ENCODE assay signal across 8 cellular contexts in the genomic region with DNA sequence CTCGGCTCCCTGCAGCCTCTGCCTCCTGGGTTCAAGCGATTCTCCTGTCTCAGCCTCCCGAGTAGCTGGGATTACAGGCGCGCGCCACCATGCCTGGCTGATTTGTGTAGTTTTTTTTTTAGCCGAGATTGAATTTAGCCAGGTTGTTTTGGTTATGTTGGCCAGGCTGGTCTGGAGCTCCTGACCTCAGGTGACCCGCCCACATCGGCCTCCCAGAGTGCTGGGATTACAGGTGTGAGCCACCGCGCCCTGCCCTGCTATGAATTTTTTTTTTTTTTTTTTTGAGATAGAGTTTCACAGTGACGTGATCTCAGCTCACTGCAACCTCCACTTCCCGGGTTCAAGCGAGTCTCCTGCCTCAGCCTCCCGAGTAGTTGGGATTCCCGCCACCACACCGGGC. TPM values are rescaled to one million over a fixed set of nuclear protein-coding genes. Genes with fewer than 3 reads are reported as not detected.
A peak's percentile ranks its signal among the peaks of the same experiment; 100 is the strongest.
DNase-seq lines count a peak whose midpoint lies in the region; ATAC-seq, FAIRE-seq and TF ChIP-seq lines count a peak whose summit lies in the region.
"Not testable (repeated sequence)": the region's sequence is repeated elsewhere in the genome, so short reads cannot be mapped to it uniquely, and the experiment has no call there.

No MANE protein-coding gene starts in this region.

- H2AFZ ChIP-seq in HepG2 (ENCODE audit: low read length); trophoblast cell (ENCODE audit: insufficient read depth, low read length, poor library complexity): not testable (repeated sequence)

- H2BK5ac ChIP-seq in trophoblast cell (ENCODE audit: low read depth, low read length, poor library complexity), result not testable (repeated sequence)

- FAIRE-seq in HepG2 (lab: Jason Lieb, UNC), result not testable (repeated sequence)

- DNase-seq in DMS53 (lab: John Stamatoyannopoulos, UW), result peak; percentile 33
- not testable (repeated sequence) for DNase-seq in astrocyte of the cerebellum (ENCODE audit: low read depth); esophagus squamous epithelium (lab: John Stamatoyannopoulos, UW); HepG2 (ENCODE audit: low spot score); uterus
- peak; percentile 91 to 92 for DNase-seq in trophoblast cell

- not testable (repeated sequence) for H2AK5ac ChIP-seq in trophoblast cell (ENCODE audit: low read length)

- H4K20me1 ChIP-seq in HepG2 (ENCODE audit: insufficient read depth, low read length), result peaks cover 14% of the 10 kb centered on the region

- not testable (repeated sequence) for BruUV-seq in HepG2 (replicated peaks; lab: Mats Ljungman, UMichigan)

- H4K8ac ChIP-seq in trophoblast cell (ENCODE audit: low read depth, low read length), result not testable (repeated sequence)

- in situ Hi-C loops in astrocyte of the cerebellum (cut with HindIII; ENCODE audit: low sequenced_read_pairs); HepG2 (cut with HindIII; ENCODE audit: extremely low pct_ligation_motif_present, low pct_unique_long_range_greater_than_20kb): not testable (repeated sequence)

- H3K4me1 ChIP-seq in esophagus squamous epithelium (peaks cover 11 to 42% (median 13%) of the 10 kb centered on the region in 3 donors), HepG2 (ENCODE audit: insufficient read depth, low read length) (peaks cover 36% of the 10 kb centered on the region)
- H3K4me1 ChIP-seq in trophoblast cell (ENCODE audit: control insufficient read depth in 1 of 2, insufficient read depth in 2 of 2, low read length in 2 of 2); uterus: not testable (repeated sequence)

- not testable (repeated sequence) for TF ChIP-seq POLR2A in esophagus squamous epithelium (IDR thresholded peaks at IDR 0.05); HepG2 (IDR thresholded peaks at IDR 0.05; ENCODE audit: insufficient read depth in 1 of 2, low read depth in 2 of 2, low read length in 2 of 2); uterus (IDR thresholded peaks at IDR 0.05)

- H4K91ac ChIP-seq in trophoblast cell (ENCODE audit: low read depth, low read length), result not testable (repeated sequence)

- TF ChIP-seq CTCF in VCaP (conservative IDR thresholded peaks at IDR 0.05); astrocyte of the cerebellum (IDR thresholded peaks at IDR 0.05; ENCODE audit: low read depth, low read length, missing control alignments); esophagus squamous epithelium (IDR thresholded peaks at IDR 0.05); HepG2 (CRISPR knock-in tag; IDR thresholded peaks at IDR 0.05); uterus (IDR thresholded peaks at IDR 0.05): not testable (repeated sequence)

- not testable (repeated sequence) for H2BK12ac ChIP-seq in trophoblast cell (ENCODE audit: low read length)

- not testable (repeated sequence) for H3K9me3 ChIP-seq in KOPT-K1 (ENCODE audit: insufficient read depth, low read length, poor library complexity, severe bottlenecking); esophagus squamous epithelium; HepG2 (ENCODE audit: low read length); trophoblast cell (ENCODE audit: insufficient read depth, low read depth, low read length); uterus

- 81 to 83% methylated on average over 14 to 16 of the region's 17 CpGs for WGBS in esophagus squamous epithelium, 2 donors
- WGBS in HepG2 (ENCODE audit: low lambda C conversion rate), result 69% methylated on average over 17 of the region's 17 CpGs
- no CpG with 5 or more reads among the region's 17 CpGs for WGBS in trophoblast cell (ENCODE audit: extremely low coverage, insufficient coverage, insufficient read length)

- H2BK120ac ChIP-seq in trophoblast cell (ENCODE audit: insufficient read depth, low read length, poor library complexity), result not testable (repeated sequence)

- H3K4me3 ChIP-seq in astrocyte of the cerebellum (ENCODE audit: low read depth, low read length) (peak overlapping the region; percentile 98), esophagus squamous epithelium (peak overlapping the region; percentile 74 to 97 (median 84)), HepG2 (replicated peaks in 1 of 3; ENCODE audit: insufficient read depth in 1 of 3, low read depth in 2 of 3, low read length in 3 of 3) (peak overlapping the region; percentile 94 to 97 (median 96)), trophoblast cell (ENCODE audit: low read depth, low read length) (peak overlapping the region; percentile 50), uterus (peak overlapping the region in 1 of 2 donors; percentile 93)

- H3K4me2 ChIP-seq in HepG2 (ENCODE audit: low read depth, low read length) (peak overlapping the region; percentile 98), trophoblast cell (ENCODE audit: low read length) (peak overlapping the region; percentile 88)

- H3K23ac ChIP-seq in trophoblast cell (ENCODE audit: low read length), result not testable (repeated sequence)

- TF ChIP-seq RAD21 in HepG2 (CRISPR knock-in tag; IDR thresholded peaks at IDR 0.05), result not testable (repeated sequence)

- H3K79me2 ChIP-seq in HepG2 (ENCODE audit: insufficient read depth, low read length), result peaks cover 57% of the 10 kb centered on the region
- not testable (repeated sequence) for H3K79me2 ChIP-seq in trophoblast cell (ENCODE audit: control insufficient read depth, insufficient read depth, low read length, poor library complexity)

- not testable (repeated sequence) for H3K18ac ChIP-seq in trophoblast cell (ENCODE audit: low read length)

- not testable (repeated sequence) for TF ChIP-seq EP300 in HepG2 (IDR thresholded peaks at IDR 0.05; ENCODE audit: low read depth in 2 of 2, low read length in 2 of 2); HepG2 (CRISPR knock-in tag; IDR thresholded peaks at IDR 0.05; ENCODE audit: borderline replicate concordance)

- not testable (repeated sequence) for H3K14ac ChIP-seq in trophoblast cell (ENCODE audit: low read length)

- POLR2A ChIA-PET in HepG2 (lab: Yijun Ruan, JAX), result interaction anchor here (1.0 to 1.5 kb wide), 3 partner anchors 57 to 1146 kb away, joined by 3 to 4 read pairs (median 3); a partner anchor contains a TSS

- H3K27ac ChIP-seq in KOPT-K1 (ENCODE audit: low read depth, low read length, poor library complexity, severe bottlenecking) (peak overlapping the region; percentile 93), VCaP (peak overlapping the region; percentile 93), esophagus squamous epithelium (peak overlapping the region; percentile 97 to 100 (median 100)), HepG2 (ENCODE audit: extremely low read length, insufficient read depth, low read length) (peak overlapping the region; percentile 98), uterus (peak overlapping the region; percentile 98 to 99)
- H3K27ac ChIP-seq in trophoblast cell (ENCODE audit: low read depth, low read length), result not testable (repeated sequence)

- not testable (repeated sequence) for ATAC-seq in HepG2

- not testable (repeated sequence) for H3K27me3 ChIP-seq in esophagus squamous epithelium; HepG2 (ENCODE audit: control insufficient read depth in 1 of 2, insufficient read depth in 2 of 2, low read length in 2 of 2); trophoblast cell (ENCODE audit: insufficient read depth, low read length); uterus

- H3K36me3 ChIP-seq in KOPT-K1 (ENCODE audit: insufficient read depth, low read length) (peaks cover 48% of the 10 kb centered on the region), esophagus squamous epithelium (peaks cover 0 to 33% (median 0%) of the 10 kb centered on the region in 3 donors), HepG2 (replicated peaks in 1 of 2; ENCODE audit: control insufficient read depth in 1 of 2, insufficient read depth in 2 of 2, low read length in 2 of 2) (peaks cover 3 to 20% of the 10 kb centered on the region in 2 experiments; a peak in 2 of 5 replicates), trophoblast cell (ENCODE audit: control insufficient read depth in 1 of 2, insufficient read depth in 2 of 2, low read length in 2 of 2) (peaks cover 12 to 17% of the 10 kb centered on the region in 2 experiments)
- H3K36me3 ChIP-seq in uterus, result not testable (repeated sequence)

- H4K12ac ChIP-seq in trophoblast cell (ENCODE audit: low read depth, low read length), result not testable (repeated sequence)

- intact Hi-C loops in esophagus squamous epithelium (cut with DNase I); uterus (cut with DNase I; ENCODE audit: low total_unique reads): not testable (repeated sequence)
- intact Hi-C loops in HepG2 (cut with micrococcal nuclease; ENCODE audit: unreplicated experiment), result loop anchor here (10.0 kb wide), 1 partner anchor 462 kb away; a partner anchor contains a TSS

- H3K9ac ChIP-seq in HepG2 (ENCODE audit: insufficient read depth, low read depth, low read length), result peak overlapping the region; percentile 99
- not testable (repeated sequence) for H3K9ac ChIP-seq in trophoblast cell (ENCODE audit: low read length)

- CTCF ChIA-PET in HepG2 (lab: Yijun Ruan, JAX; ENCODE audit: low intra/inter-chr PET ratio, low total read pairs), result not testable (repeated sequence)

- peaks cover 16% of the 10 kb centered on the region for H3K79me1 ChIP-seq in trophoblast cell (ENCODE audit: low read length)

- H3K4ac ChIP-seq in trophoblast cell (ENCODE audit: low read depth, low read length), result peak overlapping the region; percentile 47

RNA-seq across cellular contexts. Expression of a gene that starts 1.4 kb away (rescaled TPM):
- total RNA-seq in esophagus squamous epithelium (10 to 100 TPM in 1 of 4 donors, 1 to 10 TPM in 3; 3.8 to 13.8 (median 7.5) TPM), HepG2 (2016; rRNA removed; fragmentation: Illumina TruSeq; extraction: Trizol) (18.0 and 24.3 TPM in 2 replicates), uterus (10 to 100 TPM in 1 of 4 donors, 1 to 10 TPM in 2, under 1 TPM in 1; 0.59 to 17.9 (median 7.5) TPM)
- 19.9 and 22.9 TPM in 2 replicates for total RNA-seq in HepG2 (2016; cell fraction: cytosol; rRNA removed; fragmentation: Illumina TruSeq; extraction: Trizol; ENCODE audit: low read depth)
- 18.3 and 24.2 TPM in 2 replicates for total RNA-seq in HepG2 (2016; cell fraction: insoluble cytoplasmic fraction; rRNA removed; fragmentation: Illumina TruSeq; extraction: Trizol)
- 17.1 and 20.3 TPM in 2 replicates for total RNA-seq in HepG2 (2016; cell fraction: membrane; rRNA removed; fragmentation: Illumina TruSeq; extraction: Trizol)
- 15.3 and 17.7 TPM in 2 replicates for total RNA-seq in HepG2 (2016; cell fraction: nucleus; rRNA removed; fragmentation: Illumina TruSeq; extraction: Trizol)
- 3.8 and 6.0 TPM in 2 replicates for polyA plus RNA-seq in HepG2 (2011; rRNA removed)
- polyA plus RNA-seq in HepG2 (2011; cell fraction: cytosol; rRNA removed), result 2.2 and 3.0 TPM in 2 replicates
- polyA plus RNA-seq in HepG2 (2011; cell fraction: nucleus; rRNA removed), result 3.0 and 3.2 TPM in 2 replicates
- 4.3 and 7.4 TPM in 2 replicates for polyA plus RNA-seq in HepG2 (2012)
- polyA plus RNA-seq in HepG2 (2016; cell fraction: cytosol; fragmentation: Illumina TruSeq; extraction: Trizol; ENCODE audit: low read depth), result 0.82 and 1.1 TPM in 2 replicates
- 20.7 and 22.2 TPM in 2 replicates for polyA plus RNA-seq in HepG2 (2016; cell fraction: insoluble cytoplasmic fraction; fragmentation: Illumina TruSeq; extraction: Trizol; ENCODE audit: low read depth)
- polyA plus RNA-seq in HepG2 (2016; cell fraction: membrane; fragmentation: Illumina TruSeq; extraction: Trizol; ENCODE audit: low read depth), result 2.2 and 3.2 TPM in 2 replicates
- polyA plus RNA-seq in HepG2 (2016; cell fraction: nucleus; fragmentation: Illumina TruSeq; extraction: Trizol; ENCODE audit: insufficient read depth, low read depth), result 18.2 and 18.3 TPM in 2 replicates
- polyA minus RNA-seq in HepG2 (2011; rRNA and poly(A)+ RNA removed; ENCODE audit: low replicate concordance), result 3.3 and 5.4 TPM in 2 replicates
- polyA minus RNA-seq in HepG2 (2011; cell fraction: cytosol; rRNA and poly(A)+ RNA removed), result 4.7 and 4.8 TPM in 2 replicates
- polyA minus RNA-seq in HepG2 (2011; cell fraction: nucleus; rRNA and poly(A)+ RNA removed), result 8.1 and 8.8 TPM in 2 replicates
- polyA plus RNA-seq in trophoblast cell (2013), result 31.5 and 32.8 TPM in 2 replicates

RNA-seq across cellular contexts. Expression of a gene that starts 2.4 kb away (rescaled TPM):
- total RNA-seq in esophagus squamous epithelium (10 to 100 TPM; 45.1 to 78.5 (median 67.3) TPM), HepG2 (2016; rRNA removed; fragmentation: Illumina TruSeq; extraction: Trizol) (117 and 164 TPM in 2 replicates), uterus (100 to 1,000 TPM in 2 of 4 donors, 10 to 100 TPM in 2; 28.2 to 126 (median 108) TPM)
- 15.1 and 18.9 TPM in 2 replicates for total RNA-seq in HepG2 (2016; cell fraction: cytosol; rRNA removed; fragmentation: Illumina TruSeq; extraction: Trizol; ENCODE audit: low read depth)
- 116 and 168 TPM in 2 replicates for total RNA-seq in HepG2 (2016; cell fraction: insoluble cytoplasmic fraction; rRNA removed; fragmentation: Illumina TruSeq; extraction: Trizol)
- total RNA-seq in HepG2 (2016; cell fraction: membrane; rRNA removed; fragmentation: Illumina TruSeq; extraction: Trizol), result 46.8 and 51.8 TPM in 2 replicates
- 70.0 and 76.8 TPM in 2 replicates for total RNA-seq in HepG2 (2016; cell fraction: nucleus; rRNA removed; fragmentation: Illumina TruSeq; extraction: Trizol)
- polyA plus RNA-seq in HepG2 (2011; rRNA removed), result 43.9 and 47.1 TPM in 2 replicates
- 22.0 and 32.9 TPM in 2 replicates for polyA plus RNA-seq in HepG2 (2011; cell fraction: cytosol; rRNA removed)
- 23.3 and 29.8 TPM in 2 replicates for polyA plus RNA-seq in HepG2 (2011; cell fraction: nucleus; rRNA removed)
- 62.1 and 65.7 TPM in 2 replicates for polyA plus RNA-seq in HepG2 (2012)
- 8.6 and 8.8 TPM in 2 replicates for polyA plus RNA-seq in HepG2 (2016; cell fraction: cytosol; fragmentation: Illumina TruSeq; extraction: Trizol; ENCODE audit: low read depth)
- 116 and 123 TPM in 2 replicates for polyA plus RNA-seq in HepG2 (2016; cell fraction: insoluble cytoplasmic fraction; fragmentation: Illumina TruSeq; extraction: Trizol; ENCODE audit: low read depth)
- polyA plus RNA-seq in HepG2 (2016; cell fraction: membrane; fragmentation: Illumina TruSeq; extraction: Trizol; ENCODE audit: low read depth), result 21.6 and 24.5 TPM in 2 replicates
- 62.1 and 66.3 TPM in 2 replicates for polyA plus RNA-seq in HepG2 (2016; cell fraction: nucleus; fragmentation: Illumina TruSeq; extraction: Trizol; ENCODE audit: insufficient read depth, low read depth)
- polyA minus RNA-seq in HepG2 (2011; rRNA and poly(A)+ RNA removed; ENCODE audit: low replicate concordance), result 19.9 and 23.3 TPM in 2 replicates
- 46.6 and 49.3 TPM in 2 replicates for polyA minus RNA-seq in HepG2 (2011; cell fraction: cytosol; rRNA and poly(A)+ RNA removed)
- 50.5 and 56.8 TPM in 2 replicates for polyA minus RNA-seq in HepG2 (2011; cell fraction: nucleus; rRNA and poly(A)+ RNA removed)
- 118 and 121 TPM in 2 replicates for polyA plus RNA-seq in trophoblast cell (2013)

RNA-seq across cellular contexts. Expression of a gene that starts 56.3 kb away (rescaled TPM):
- total RNA-seq in esophagus squamous epithelium (1 to 10 TPM; 2.5 to 6.9 (median 5.0) TPM), HepG2 (2016; rRNA removed; fragmentation: Illumina TruSeq; extraction: Trizol) (9.6 and 10.0 TPM in 2 replicates), uterus (10 to 100 TPM in 2 of 4 donors, 1 to 10 TPM in 2; 1.2 to 26.1 (median 10.4) TPM)
- 8.7 and 9.8 TPM in 2 replicates for total RNA-seq in HepG2 (2016; cell fraction: cytosol; rRNA removed; fragmentation: Illumina TruSeq; extraction: Trizol; ENCODE audit: low read depth)
- 8.4 and 9.2 TPM in 2 replicates for total RNA-seq in HepG2 (2016; cell fraction: insoluble cytoplasmic fraction; rRNA removed; fragmentation: Illumina TruSeq; extraction: Trizol)
- 4.1 and 5.3 TPM in 2 replicates for total RNA-seq in HepG2 (2016; cell fraction: membrane; rRNA removed; fragmentation: Illumina TruSeq; extraction: Trizol)
- total RNA-seq in HepG2 (2016; cell fraction: nucleus; rRNA removed; fragmentation: Illumina TruSeq; extraction: Trizol), result 20.1 and 21.8 TPM in 2 replicates
- 1.3 and 1.5 TPM in 2 replicates for polyA plus RNA-seq in HepG2 (2011; rRNA removed)
- polyA plus RNA-seq in HepG2 (2011; cell fraction: cytosol; rRNA removed), result 0.44 and 0.54 TPM in 2 replicates
- 1.5 and 2.0 TPM in 2 replicates for polyA plus RNA-seq in HepG2 (2011; cell fraction: nucleus; rRNA removed)
- 2.6 and 3.9 TPM in 2 replicates for polyA plus RNA-seq in HepG2 (2012)
- 0.20 and 0.49 TPM in 2 replicates for polyA plus RNA-seq in HepG2 (2016; cell fraction: cytosol; fragmentation: Illumina TruSeq; extraction: Trizol; ENCODE audit: low read depth)
- 4.7 and 5.0 TPM in 2 replicates for polyA plus RNA-seq in HepG2 (2016; cell fraction: insoluble cytoplasmic fraction; fragmentation: Illumina TruSeq; extraction: Trizol; ENCODE audit: low read depth)
- polyA plus RNA-seq in HepG2 (2016; cell fraction: membrane; fragmentation: Illumina TruSeq; extraction: Trizol; ENCODE audit: low read depth), result 0.33 and 0.58 TPM in 2 replicates
- polyA plus RNA-seq in HepG2 (2016; cell fraction: nucleus; fragmentation: Illumina TruSeq; extraction: Trizol; ENCODE audit: insufficient read depth, low read depth), result 12.1 and 15.0 TPM in 2 replicates
- polyA minus RNA-seq in HepG2 (2011; rRNA and poly(A)+ RNA removed; ENCODE audit: low replicate concordance), result 1.2 and 1.4 TPM in 2 replicates
- polyA minus RNA-seq in HepG2 (2011; cell fraction: cytosol; rRNA and poly(A)+ RNA removed), result 1.9 and 2.4 TPM in 2 replicates
- polyA minus RNA-seq in HepG2 (2011; cell fraction: nucleus; rRNA and poly(A)+ RNA removed), result 19.6 and 21.6 TPM in 2 replicates
- polyA plus RNA-seq in trophoblast cell (2013), result 5.6 TPM in 2 replicates
